ENCODE assay signal across 16 cellular contexts in genomic region chr1:43776043-43776761, GRCh38.
DNase-seq lines count a peak whose midpoint lies in the region; ATAC-seq and TF ChIP-seq lines count a peak whose summit lies in the region.
"Had no signal": no experiment of that assay in that cellular context is flagged by ENCODE, and none has a peak within 500 bp of the region (broad histone marks: within the 10 kb centered on the region; RNA-seq: fewer than 3 reads in every experiment).

No MANE protein-coding gene starts in this region.

- DNase-seq in NCI-H510A treated with DMSO at 0.1 percent for 48 hours (lab: John Stamatoyannopoulos, UW) (peak; percentile 71), NCI-H510A (lab: John Stamatoyannopoulos, UW) (no peak), NCI-H2171 (lab: John Stamatoyannopoulos, UW) (peak; percentile 20), cardiac fibroblast (ENCODE audit: low read depth in 2 of 2) (peak; percentile 77 to 78), psoas muscle (no peak), body of pancreas (no peak)
- DNase-seq: 8988T; activated T-cell treated with anti-CD3 and anti-CD28 coated beads for 4 hours; NCI-H2081 treated with DMSO at 0.1 percent for 48 hours; Peyer's patch; stimulated activated CD4-positive, alpha-beta T cell treated with anti-CD3 and anti-CD28 coated beads, Interleukin-4, amount 100 ng/mL, for 24 hours; WERI-Rb-1 had no signal

- 82 to 94% (median 85%) methylated on average over 4 of the region's 4 CpGs for WGBS in psoas muscle, 3 donors
- 89 to 97% methylated on average over 4 of the region's 4 CpGs for WGBS in gastroesophageal sphincter (ENCODE audit: low coverage in 1 of 2), 2 donors
- 80 to 95% methylated on average over 4 of the region's 4 CpGs for WGBS in body of pancreas, 2 donors

- H3K4me3 ChIP-seq in cardiac fibroblast (replicated peaks in 1 of 2; ENCODE audit: low read depth in 2 of 2, low read length in 2 of 2) (no peak overlapping the region), psoas muscle (no peak overlapping the region), gastroesophageal sphincter (no peak overlapping the region), body of pancreas (no peak overlapping the region)
- H3K4me3 ChIP-seq: ascending aorta, esophagus muscularis mucosa, Peyer's patch had no signal

- peaks cover 29% of the 10 kb centered on the region for H3K4me1 ChIP-seq in psoas muscle
- peaks cover 0 to 6% (median 0%) of the 10 kb centered on the region in 3 donors for H3K4me1 ChIP-seq in gastroesophageal sphincter
- H3K4me1 ChIP-seq in body of pancreas: no peaks in the 10 kb centered on the region
- H3K4me1 ChIP-seq: ascending aorta, Peyer's patch had no signal

- TF ChIP-seq POLR2A in gastroesophageal sphincter (IDR thresholded peaks at IDR 0.05) (no peak), body of pancreas (IDR thresholded peaks at IDR 0.05) (no peak)

- TF ChIP-seq CTCF in cardiac fibroblast (IDR thresholded peaks at IDR 0.05; ENCODE audit: low read depth, low read length): no peak
- no peak for TF ChIP-seq CTCF in psoas muscle (IDR thresholded peaks at IDR 0.05)
- TF ChIP-seq CTCF in gastroesophageal sphincter (IDR thresholded peaks at IDR 0.05): no peak
- no peak for TF ChIP-seq CTCF in body of pancreas (IDR thresholded peaks at IDR 0.05)

- peaks cover 0 to 2% of the 10 kb centered on the region in 2 donors for H3K36me3 ChIP-seq in psoas muscle (ENCODE audit: insufficient read depth in 1 of 2, low read depth in 1 of 2)
- peaks cover 0 to 20% of the 10 kb centered on the region in 2 donors for H3K36me3 ChIP-seq in gastroesophageal sphincter
- no peaks in the 10 kb centered on the region for H3K36me3 ChIP-seq in body of pancreas (replicated peaks in 1 of 2; ENCODE audit: insufficient read depth in 1 of 2, low read depth in 2 of 2)
- H3K36me3 ChIP-seq: ascending aorta, Peyer's patch, WERI-Rb-1 had no signal

- intact Hi-C loops in psoas muscle (cut with DNase I) (no loop called here), body of pancreas (cut with DNase I) (no loop called here)

- ATAC-seq in psoas muscle (peak; percentile 89 to 96 (median 94)), gastroesophageal sphincter (no peak), HG03520 (IDR thresholded peaks at IDR 0.05; ENCODE audit: unreplicated experiment) (no peak), body of pancreas (no peak)

- TF ChIP-seq EP300 in gastroesophageal sphincter (IDR thresholded peaks at IDR 0.05): no peak

- H3K9me3 ChIP-seq in psoas muscle (peaks cover 7% of the 10 kb centered on the region), gastroesophageal sphincter (peaks cover 0 to 7% (median 0%) of the 10 kb centered on the region in 3 donors), body of pancreas (no peaks in the 10 kb centered on the region)
- H3K9me3 ChIP-seq: ascending aorta, Peyer's patch had no signal

- no peaks in the 10 kb centered on the region for H3K27me3 ChIP-seq in psoas muscle (ENCODE audit: insufficient read depth in 3 of 3, low read length in 2 of 3)
- H3K27me3 ChIP-seq in gastroesophageal sphincter: no peaks in the 10 kb centered on the region
- H3K27me3 ChIP-seq in body of pancreas: no peaks in the 10 kb centered on the region
- H3K27me3 ChIP-seq: ascending aorta, esophagus muscularis mucosa, Peyer's patch had no signal

- peak overlapping the region; percentile 69 for H3K27ac ChIP-seq in psoas muscle
- H3K27ac ChIP-seq in gastroesophageal sphincter: no peak overlapping the region
- no peak overlapping the region for H3K27ac ChIP-seq in body of pancreas
- H3K27ac ChIP-seq: ascending aorta, esophagus muscularis mucosa, Peyer's patch, WERI-Rb-1 had no signal

Comparison
In these comparisons a context has a peak if more than half of its experiments do, and no peak if none do; other contexts are left out.
1. DNase-seq: peak in NCI-H510A treated with DMSO at 0.1 percent for 48 hours (single experiment), NCI-H2171 (single experiment) and cardiac fibroblast (2 of 2); none in NCI-H510A (single experiment), psoas muscle (0 of 2) and body of pancreas (0 of 4).
2. ATAC-seq: peak in psoas muscle (4 of 4); none in gastroesophageal sphincter (single experiment), HG03520 (single experiment) and body of pancreas (single experiment).